Comparison of ENCODE assay signal across 10 cellular contexts in the genomic region with DNA sequence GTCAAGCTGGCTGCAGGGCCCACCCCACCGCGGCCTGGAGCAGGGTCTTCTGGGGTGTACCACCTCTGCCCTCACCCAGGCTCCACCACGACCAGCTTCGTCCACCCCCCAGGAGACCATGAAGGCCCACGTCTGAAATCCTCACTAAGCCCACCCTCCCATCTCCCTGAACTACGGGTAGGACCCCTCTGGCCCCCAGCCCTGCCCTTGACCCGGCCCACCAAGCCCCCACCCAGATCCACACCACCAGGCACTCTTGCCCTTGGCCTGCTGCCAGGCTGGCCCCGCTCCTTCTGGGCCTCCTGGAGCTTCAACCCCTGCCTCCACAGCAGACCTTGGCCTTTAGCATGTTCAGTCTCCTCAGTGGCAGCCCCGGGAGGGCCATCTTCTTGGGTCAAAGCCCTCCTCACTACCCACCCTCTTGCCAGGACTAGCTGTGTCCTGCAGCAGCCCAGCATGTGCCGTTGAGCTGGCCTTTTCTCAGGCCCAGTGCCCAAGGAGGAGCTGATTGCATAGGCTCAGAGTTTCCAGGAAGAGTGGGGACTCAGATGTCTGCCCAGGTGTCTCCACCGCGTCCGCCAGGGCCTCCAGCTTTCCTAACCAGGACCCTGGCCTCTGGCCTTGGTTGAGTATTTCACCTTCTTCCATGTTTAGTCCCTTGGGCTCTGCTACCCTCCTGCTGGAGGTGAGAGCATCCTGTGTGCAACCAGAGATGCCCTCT. TPM values are rescaled to one million over a fixed set of nuclear protein-coding genes. Genes with fewer than 3 reads are reported as not detected.
A peak's percentile ranks its signal among the peaks of the same experiment; 100 is the strongest.
DNase-seq lines count a peak whose midpoint lies in the region; ATAC-seq and TF ChIP-seq lines count a peak whose summit lies in the region.
"Had no signal": no experiment of that assay in that cellular context is flagged by ENCODE, and none has a peak within 500 bp of the region (broad histone marks: within the 10 kb centered on the region; RNA-seq: fewer than 3 reads in every experiment).

No MANE protein-coding gene starts in this region.

- H3K9me2 ChIP-seq in Loucy (replicated peaks; ENCODE audit: low read depth, low read length): no peaks in the 10 kb centered on the region

- no peaks in the 10 kb centered on the region for H3K36me3 ChIP-seq in Loucy (ENCODE audit: insufficient read depth, low read length)
- H3K36me3 ChIP-seq: esophagus muscularis mucosa had no signal

- H3K4me2 ChIP-seq in Loucy (ENCODE audit: low read depth, low read length, poor library complexity, severe bottlenecking): peak overlapping the region; percentile 79

- H3K27me3 ChIP-seq in Loucy (ENCODE audit: insufficient read depth, low read length, poor library complexity, severe bottlenecking): no peaks in the 10 kb centered on the region

- H3K4me1 Mint-ChIP-seq in progenitor cell of endocrine pancreas (ENCODE audit: low read depth): peaks cover 6% of the 10 kb centered on the region

- H3K9me3 Mint-ChIP-seq in progenitor cell of endocrine pancreas (ENCODE audit: low read depth): no peaks in the 10 kb centered on the region

- no peaks in the 10 kb centered on the region for H3F3A ChIP-seq in Loucy (ENCODE audit: low read depth)

- peak overlapping the region; percentile 84 for H3K27ac Mint-ChIP-seq in progenitor cell of endocrine pancreas

- no peaks in the 10 kb centered on the region for H4K20me1 ChIP-seq in Loucy (ENCODE audit: insufficient read depth, low read length, poor library complexity, severe bottlenecking)

- ATAC-seq in Right ventricle myocardium superior (ENCODE audit: poor library complexity) (no peak), GM18870 (IDR thresholded peaks at IDR 0.05; ENCODE audit: unreplicated experiment) (no peak)

- peak overlapping the region; percentile 77 for H3K9ac ChIP-seq in Loucy (ENCODE audit: low read depth, low read length, poor library complexity, severe bottlenecking)

- no peaks in the 10 kb centered on the region for H3K9me3 ChIP-seq in Loucy (ENCODE audit: insufficient read depth, low read depth, low read length)
- H3K9me3 ChIP-seq: esophagus muscularis mucosa had no signal

- H3K27me3 Mint-ChIP-seq in progenitor cell of endocrine pancreas: peaks cover 28% of the 10 kb centered on the region

- TF ChIP-seq CTCF in GM10266 (IDR thresholded peaks at IDR 0.05; ENCODE audit: control insufficient read depth, insufficient read depth, low read depth, missing control alignments) (no peak), Loucy (conservative IDR thresholded peaks at IDR 0.05; ENCODE audit: low read length) (no peak), progenitor cell of endocrine pancreas (IDR thresholded peaks at IDR 0.05; ENCODE audit: unreplicated experiment) (no peak)

- H3K4me3 ChIP-seq in Loucy (ENCODE audit: low read length, poor library complexity, severe bottlenecking): peak overlapping the region; percentile 76

- intact Hi-C loops in Right ventricle myocardium superior (cut with DNase I): no loop called here

- H3K79me2 ChIP-seq in Loucy (ENCODE audit: insufficient read depth, low read length): peaks cover 8% of the 10 kb centered on the region

- peaks cover 21% of the 10 kb centered on the region for H3K4me1 ChIP-seq in Loucy (ENCODE audit: insufficient read depth, low read length, poor library complexity, severe bottlenecking)

- H3K4me3 Mint-ChIP-seq in progenitor cell of endocrine pancreas (ENCODE audit: low read depth): peak overlapping the region; percentile 81

- no peaks in the 10 kb centered on the region for H3K36me3 Mint-ChIP-seq in progenitor cell of endocrine pancreas (ENCODE audit: insufficient read depth)

- no peak overlapping the region for H2AFZ ChIP-seq in Loucy (ENCODE audit: low read length)

- DNase-seq in GM10266 (ENCODE audit: extremely low spot score) (peak; percentile 35), Right ventricle myocardium superior (peak; percentile 44), progenitor cell of endocrine pancreas (ENCODE audit: low spot score, unreplicated experiment) (peak; percentile 8), NCI-H2227 treated with DMSO at 0.1 percent for 48 hours (lab: John Stamatoyannopoulos, UW) (no peak), NCI-H226 (no peak)
- no peak for DNase-seq in stimulated activated CD4-positive, alpha-beta T cell treated with anti-CD3 and anti-CD28 coated beads, Interleukin-12 subunit alpha, Interleukin-12 subunit beta, amount 100 ng/mL, for 4 hours

RNA-seq across cellular contexts. Expression of gene SAMD11, which starts 17.8 kb away (rescaled TPM):
- total RNA-seq in Right ventricle myocardium superior (1.5 TPM), progenitor cell of endocrine pancreas (42.9 and 53.9 TPM in 2 replicates)
- total RNA-seq: mononuclear cell had no signal

RNA-seq across cellular contexts. Expression of gene NOC2L, which starts 53.1 kb away (rescaled TPM):
- total RNA-seq in Right ventricle myocardium superior (42.8 TPM), progenitor cell of endocrine pancreas (71.9 and 78.2 TPM in 2 replicates)

RNA-seq across cellular contexts. Expression of gene KLHL17, which starts 54.4 kb away (rescaled TPM):
- total RNA-seq in Right ventricle myocardium superior: 5.6 TPM
- 45.3 and 47.5 TPM in 2 replicates for total RNA-seq in progenitor cell of endocrine pancreas

Comparison
In these comparisons a context has a peak if more than half of its experiments do, and no peak if none do; other contexts are left out.
1. DNase-seq: peak in GM10266 (single experiment), Right ventricle myocardium superior (single experiment) and progenitor cell of endocrine pancreas (single experiment); none in NCI-H2227 treated with DMSO at 0.1 percent for 48 hours (single experiment), NCI-H226 (single experiment) and stimulated activated CD4-positive, alpha-beta T cell treated with anti-CD3 and anti-CD28 coated beads, Interleukin-12 subunit alpha, Interleukin-12 subunit beta, amount 100 ng/mL, for 4 hours (single experiment).
2. RNA of gene SAMD11, which starts 17.8 kb away (total RNA-seq): 42.9 to 53.9 TPM in progenitor cell of endocrine pancreas; 1.5 TPM in Right ventricle myocardium superior (single experiment); every median in the first group is over 10 times any median in the second.